Comparison of ENCODE assay signal across 11 cellular contexts in genomic region chr7:1124164-1124563, GRCh38. TPM values are rescaled to one million over a fixed set of nuclear protein-coding genes. Genes with fewer than 3 reads are reported as not detected.
DNase-seq lines count a peak whose midpoint lies in the region; ATAC-seq and TF ChIP-seq lines count a peak whose summit lies in the region.
"Had no signal": no experiment of that assay in that cellular context is flagged by ENCODE, and none has a peak within 500 bp of the region (broad histone marks: within the 10 kb centered on the region; RNA-seq: fewer than 3 reads in every experiment).

No MANE protein-coding gene starts in this region.

- H3K4me1 ChIP-seq in hepatocyte (ENCODE audit: insufficient read depth) = peaks cover 4% of the 10 kb centered on the region

- H3K4me1 Mint-ChIP-seq in chondrocyte (ENCODE audit: low read depth) = peaks cover 43% of the 10 kb centered on the region

- no peaks in the 10 kb centered on the region for H3K36me3 ChIP-seq in hepatocyte (replicated peaks; ENCODE audit: insufficient read depth, low read depth)

- H3K27ac Mint-ChIP-seq in chondrocyte (ENCODE audit: unreplicated experiment) = peak overlapping the region; percentile 83
- H3K27ac Mint-ChIP-seq: activated CD4-positive, alpha-beta T cell treated with anti-CD3 and anti-CD28 coated beads, Interleukin-2, amount 10 ng/mL, durations not matched to agents 24 days and 14 days; progenitor cell of endocrine pancreas had no signal

- no peaks in the 10 kb centered on the region for H4K20me1 ChIP-seq in hepatocyte (ENCODE audit: insufficient read depth, poor library complexity, severe bottlenecking)

- TF ChIP-seq CTCF in chondrocyte (IDR thresholded peaks at IDR 0.05) (no peak), hepatocyte (IDR thresholded peaks at IDR 0.05; ENCODE audit: poor library complexity) (no peak)

- no peaks in the 10 kb centered on the region for H3K27me3 ChIP-seq in hepatocyte

- peaks cover 25% of the 10 kb centered on the region for H3K79me2 ChIP-seq in hepatocyte

- no peaks in the 10 kb centered on the region for H3K9me3 Mint-ChIP-seq in chondrocyte (ENCODE audit: low read depth)
- H3K9me3 Mint-ChIP-seq: activated CD4-positive, alpha-beta T cell treated with anti-CD3 and anti-CD28 coated beads, Interleukin-2, amount 10 ng/mL, durations not matched to agents 24 days and 14 days had no signal

- H3K27ac ChIP-seq in hepatocyte = peak overlapping the region; percentile 44
- H3K27ac ChIP-seq in skin epidermis = peak overlapping the region in 11 of 21 experiments; percentile 2 to 77 (median 54)

- H2AFZ ChIP-seq in hepatocyte = peak overlapping the region; percentile 29

- DNase-seq in Daoy (ENCODE audit: low read depth) (peak; percentile 53), chondrocyte (ENCODE audit: low spot score) (peak; percentile 75), hepatocyte (ENCODE audit: low spot score) (no peak), retina (no peak), DMS114 treated with DMSO at 0.1 percent for 48 hours (lab: John Stamatoyannopoulos, UW; ENCODE audit: unreplicated experiment) (no peak)
- DNase-seq in activated CD8-positive, alpha-beta memory T cell treated with anti-CD3 and anti-CD28 coated beads for 24 hours = no peak
- DNase-seq: activated CD4-positive, alpha-beta T cell treated with anti-CD3 and anti-CD28 coated beads, Interleukin-2, amount 10 ng/mL, durations not matched to agents 24 days and 14 days; NCI-H524 had no signal

- peak overlapping the region; percentile 46 for H3K4me3 Mint-ChIP-seq in chondrocyte (ENCODE audit: unreplicated experiment)
- H3K4me3 Mint-ChIP-seq: activated CD4-positive, alpha-beta T cell treated with anti-CD3 and anti-CD28 coated beads, Interleukin-2, amount 10 ng/mL, durations not matched to agents 24 days and 14 days had no signal

- H3K9me3 ChIP-seq in hepatocyte (ENCODE audit: low read depth) = no peaks in the 10 kb centered on the region

- 90% methylated on average over 11 of the region's 11 CpGs for WGBS in hepatocyte (ENCODE audit: low lambda C conversion rate, missing lambda C conversion rate)

- H3K36me3 Mint-ChIP-seq in chondrocyte (ENCODE audit: low read depth) = peaks cover 2% of the 10 kb centered on the region

- ATAC-seq in GM21529 (IDR thresholded peaks at IDR 0.05; ENCODE audit: unreplicated experiment) = no peak

- no peaks in the 10 kb centered on the region for H3K27me3 Mint-ChIP-seq in chondrocyte (ENCODE audit: low read depth)
- H3K27me3 Mint-ChIP-seq: activated CD4-positive, alpha-beta T cell treated with anti-CD3 and anti-CD28 coated beads, Interleukin-2, amount 10 ng/mL, durations not matched to agents 24 days and 14 days; progenitor cell of endocrine pancreas had no signal

- peak overlapping the region; percentile 50 for H3K4me2 ChIP-seq in hepatocyte

- H3K9me2 ChIP-seq in hepatocyte (replicated peaks; ENCODE audit: insufficient read depth) = no peaks in the 10 kb centered on the region

- H3K4me3 ChIP-seq in hepatocyte = no peak overlapping the region
- H3K4me3 ChIP-seq in skin epidermis = no peak overlapping the region

RNA-seq across cellular contexts. Expression of gene ZFAND2A, which starts 35.8 kb away (rescaled TPM):
- 51.4 and 57.3 TPM in 2 replicates for total RNA-seq in Daoy (2014; rRNA removed; shearing (Covaris generic))
- total RNA-seq in chondrocyte (15.2 to 16.2 TPM (median 15.6 TPM) in 3 replicates), hepatocyte (29.4 and 35.4 TPM in 2 replicates)
- 37.3 and 54.3 TPM in 2 replicates for polyA plus RNA-seq in hepatocyte

RNA-seq across cellular contexts. Expression of gene GPER1, which starts 36.3 kb away (rescaled TPM):
- total RNA-seq in Daoy (2014; rRNA removed; shearing (Covaris generic)) = 0.40 and 4.5 TPM in 2 replicates
- total RNA-seq in chondrocyte (5.7 to 9.9 TPM (median 9.5 TPM) in 3 replicates), hepatocyte (3.6 and 4.5 TPM in 2 replicates)
- 9.1 and 11.1 TPM in 2 replicates for polyA plus RNA-seq in hepatocyte
- total RNA-seq: activated CD4-positive, alpha-beta T cell treated with anti-CD3 and anti-CD28 coated beads, Interleukin-2, amount 10 ng/mL, durations not matched to agents 24 days and 14 days had no signal

Comparison
In these comparisons a context has a peak if more than half of its experiments do, and no peak if none do; other contexts are left out.
1. DNase-seq: peak in Daoy (single experiment) and chondrocyte (single experiment); none in hepatocyte (single experiment), retina (single experiment), activated CD8-positive, alpha-beta memory T cell treated with anti-CD3 and anti-CD28 coated beads for 24 hours (single experiment) and DMS114 treated with DMSO at 0.1 percent for 48 hours (single experiment).